Comparison of ENCODE assay signal across 8 cellular contexts in genomic region chr20:53829706-53830521, GRCh38.
DNase-seq lines count a peak whose midpoint lies in the region; ATAC-seq and TF ChIP-seq lines count a peak whose summit lies in the region.

No MANE protein-coding gene starts in this region.

- no peaks in the 10 kb centered on the region for H3K9me3 ChIP-seq in HUES6 (ENCODE audit: control insufficient read depth, insufficient read depth, low read depth, low read length)
- no peaks in the 10 kb centered on the region for H3K9me3 ChIP-seq in thoracic aorta

- H3K9me3 Mint-ChIP-seq in activated CD8-positive, alpha-beta memory T cell treated with anti-CD3 and anti-CD28 coated beads, Interleukin-2, amount 10 ng/mL, durations not matched to agents 7 days and 5 days (ENCODE audit: low read depth): peaks cover 6% of the 10 kb centered on the region
- H3K9me3 Mint-ChIP-seq in activated naive CD8-positive, alpha-beta T cell treated with anti-CD3 and anti-CD28 coated beads for 36 hours: peaks cover 11% of the 10 kb centered on the region

- intact Hi-C loops in head of caudate nucleus (cut with DNase I): no loop called here

- H3K4me3 Mint-ChIP-seq in activated CD8-positive, alpha-beta memory T cell treated with anti-CD3 and anti-CD28 coated beads, Interleukin-2, amount 10 ng/mL, durations not matched to agents 7 days and 5 days: peak overlapping the region; percentile 70
- peak overlapping the region; percentile 84 for H3K4me3 Mint-ChIP-seq in activated naive CD8-positive, alpha-beta T cell treated with anti-CD3 and anti-CD28 coated beads for 36 hours

- H3K27ac Mint-ChIP-seq in activated CD8-positive, alpha-beta memory T cell treated with anti-CD3 and anti-CD28 coated beads, Interleukin-2, amount 10 ng/mL, durations not matched to agents 7 days and 5 days: peak overlapping the region; percentile 94
- H3K27ac Mint-ChIP-seq in activated naive CD8-positive, alpha-beta T cell treated with anti-CD3 and anti-CD28 coated beads for 36 hours: peak overlapping the region; percentile 98

- CTCF ChIA-PET in activated CD8-positive, alpha-beta memory T cell treated with anti-CD3 and anti-CD28 coated beads, Interleukin-2, amount 10 ng/mL, durations not matched to agents 7 days and 5 days (lab: Charles Lee): interaction anchor here (0.8 to 1.5 kb wide), 5 partner anchors 55 to 252 kb away, joined by 3 to 5 read pairs (median 3); no protein-coding TSS in a partner anchor

- no peak overlapping the region for H3K4me3 ChIP-seq in HUES6 (ENCODE audit: low read depth, low read length)
- peak overlapping the region; percentile 74 for H3K4me3 ChIP-seq in thoracic aorta

- ATAC-seq in activated CD8-positive, alpha-beta memory T cell treated with anti-CD3 and anti-CD28 coated beads, Interleukin-2, amount 10 ng/mL, durations not matched to agents 7 days and 5 days: peak; percentile 55
- ATAC-seq in thoracic aorta (ENCODE audit: insufficient number of reproducible peaks, low FRiP score, low read depth) (no peak), HG03280 (IDR thresholded peaks at IDR 0.05; ENCODE audit: unreplicated experiment) (no peak)

- peaks cover 11% of the 10 kb centered on the region for H3K36me3 Mint-ChIP-seq in activated CD8-positive, alpha-beta memory T cell treated with anti-CD3 and anti-CD28 coated beads, Interleukin-2, amount 10 ng/mL, durations not matched to agents 7 days and 5 days
- peaks cover 13% of the 10 kb centered on the region for H3K36me3 Mint-ChIP-seq in activated naive CD8-positive, alpha-beta T cell treated with anti-CD3 and anti-CD28 coated beads for 36 hours

- peaks cover 71% of the 10 kb centered on the region for H3K4me1 Mint-ChIP-seq in activated CD8-positive, alpha-beta memory T cell treated with anti-CD3 and anti-CD28 coated beads, Interleukin-2, amount 10 ng/mL, durations not matched to agents 7 days and 5 days
- H3K4me1 Mint-ChIP-seq in activated naive CD8-positive, alpha-beta T cell treated with anti-CD3 and anti-CD28 coated beads for 36 hours: peaks cover 56% of the 10 kb centered on the region

- no peaks in the 10 kb centered on the region for H3K27me3 Mint-ChIP-seq in activated CD8-positive, alpha-beta memory T cell treated with anti-CD3 and anti-CD28 coated beads, Interleukin-2, amount 10 ng/mL, durations not matched to agents 7 days and 5 days
- H3K27me3 Mint-ChIP-seq in activated naive CD8-positive, alpha-beta T cell treated with anti-CD3 and anti-CD28 coated beads for 36 hours: no peaks in the 10 kb centered on the region

- peaks cover 27% of the 10 kb centered on the region for H3K4me1 ChIP-seq in HUES6 (ENCODE audit: control insufficient read depth, insufficient read depth, low read length)
- peaks cover 18 to 31% of the 10 kb centered on the region in 2 donors for H3K4me1 ChIP-seq in thoracic aorta (ENCODE audit: control insufficient read depth in 1 of 2, low read depth in 2 of 2)

- no peak for TF ChIP-seq CTCF in thoracic aorta (IDR thresholded peaks at IDR 0.05)

- H3K9ac ChIP-seq in HUES6 (ENCODE audit: low read length): no peak overlapping the region

- H3K27ac ChIP-seq in HUES6 (ENCODE audit: low read depth, low read length): peak overlapping the region; percentile 79; the same call in 1 of the 2 replicates
- H3K27ac ChIP-seq in layer of hippocampus (ENCODE audit: low read depth, low read length): peak overlapping the region; percentile 43
- H3K27ac ChIP-seq in thoracic aorta: peak overlapping the region; percentile 89 to 95

- peak; percentile 43 for DNase-seq in activated CD8-positive, alpha-beta memory T cell treated with anti-CD3 and anti-CD28 coated beads, Interleukin-2, amount 10 ng/mL, durations not matched to agents 7 days and 5 days
- no peak for DNase-seq in activated CD8-positive, alpha-beta memory T cell treated with anti-CD3 and anti-CD28 coated beads, Interleukin-2, amount 50 U/mL, for 48 hours
- DNase-seq in activated naive CD8-positive, alpha-beta T cell treated with anti-CD3 and anti-CD28 coated beads for 36 hours: no peak
- no peak for DNase-seq in thoracic aorta (ENCODE audit: low spot score)
- DNase-seq in head of caudate nucleus: no peak

- H3K36me3 ChIP-seq in HUES6 (ENCODE audit: control insufficient read depth, insufficient read depth, low read length): no peaks in the 10 kb centered on the region
- no peaks in the 10 kb centered on the region for H3K36me3 ChIP-seq in thoracic aorta

- H3K27me3 ChIP-seq in HUES6 (ENCODE audit: control insufficient read depth, insufficient read depth, low read length) (no peaks in the 10 kb centered on the region), layer of hippocampus (ENCODE audit: control insufficient read depth, insufficient read depth, low read length) (no peaks in the 10 kb centered on the region), thoracic aorta (replicated peaks; ENCODE audit: insufficient read depth) (no peaks in the 10 kb centered on the region)
